In genomic region chr19:8821748-8822241, GRCh38 we compare ENCODE assay signal across 29 cellular contexts. TPM values are rescaled to one million over a fixed set of nuclear protein-coding genes. Genes with fewer than 3 reads are reported as not detected.
"Had no signal": no experiment of that assay in that cellular context is flagged by ENCODE, and none has a peak within 500 bp of the region (broad histone marks: within the 10 kb centered on the region; RNA-seq: fewer than 3 reads in every experiment).

No MANE protein-coding gene starts in this region.

- H3K4me1 Mint-ChIP-seq: stimulated activated memory B cell treated with anti-CD40 and anti-IgM and Interleukin-4, amounts not matched to agents 10 μg/mL and 1 μg/mL and 100 μg/mL, for 72 hours had no signal

- DNase-seq: dermis blood vessel endothelial cell; effector memory CD4-positive, alpha-beta T cell; esophagus squamous epithelium; head of caudate nucleus; left ventricle myocardium superior; lower lobe of right lung; natural killer cell; occipital lobe; spleen; stimulated activated CD4-positive, alpha-beta T cell treated with anti-CD3 and anti-CD28 coated beads, Interleukin-4, amount 100 ng/mL, for 4 hours; stimulated activated naive CD8-positive, alpha-beta T cell treated with anti-CD3 and anti-CD28 coated beads, Interleukin-15, Interleukin-2, amounts not matched to agents 100 U/mL and 50 U/mL, for 24 hours; thyroid gland had no signal

- FAIRE-seq: endothelial cell of umbilical vein, frontal cortex, keratinocyte, pancreas, urothelium cell line had no signal

- H3K4me3 ChIP-seq: coronary artery, esophagus squamous epithelium, lower lobe of right lung, pancreas, right atrium auricular region, skin epidermis, spleen, thyroid gland, upper lobe of left lung had no signal

- H3K4me1 ChIP-seq: esophagus squamous epithelium, lower lobe of right lung, pancreas, right atrium auricular region, spleen, thyroid gland, upper lobe of left lung had no signal

- H3K27me3 Mint-ChIP-seq: progenitor cell of endocrine pancreas; stimulated activated memory B cell treated with anti-CD40 and anti-IgM and Interleukin-4, amounts not matched to agents 10 μg/mL and 1 μg/mL and 100 μg/mL, for 72 hours had no signal

- H3K4me3 Mint-ChIP-seq: natural killer cell; stimulated activated memory B cell treated with anti-CD40 and anti-IgM and Interleukin-4, amounts not matched to agents 10 μg/mL and 1 μg/mL and 100 μg/mL, for 72 hours had no signal

- H3K27ac Mint-ChIP-seq: natural killer cell; progenitor cell of endocrine pancreas; stimulated activated memory B cell treated with anti-CD40 and anti-IgM and Interleukin-4, amounts not matched to agents 10 μg/mL and 1 μg/mL and 100 μg/mL, for 72 hours had no signal

- H3K27ac ChIP-seq: coronary artery, esophagus squamous epithelium, lower lobe of right lung, pancreas, right atrium auricular region, skin epidermis, spleen, thyroid gland, upper lobe of left lung had no signal

- H3K27me3 ChIP-seq: esophagus squamous epithelium, pancreas, right atrium auricular region, spleen, thyroid gland, upper lobe of left lung had no signal

- H3K9me3 ChIP-seq: thyroid gland had no signal

RNA-seq across cellular contexts. Expression of gene MBD3L1, which starts 10.4 kb away (rescaled TPM):
- total RNA-seq: dermis blood vessel endothelial cell, endothelial cell of umbilical vein, epithelial cell of proximal tubule, esophagus squamous epithelium, fibroblast of villous mesenchyme, frontal cortex, glomerular endothelial cell, left ventricle myocardium superior, lower lobe of right lung, mesenteric fat pad, natural killer cell, occipital lobe, progenitor cell of endocrine pancreas, right atrium auricular region, spleen, temporal lobe, thyroid gland, upper lobe of left lung had no signal
- polyA plus RNA-seq: endothelial cell of umbilical vein, keratinocyte, neural cell, spleen had no signal
